In genomic region chr18:31741096-31741735, GRCh38 we compare ENCODE assay signal across 1 cellular context.
TF ChIP-seq lines count a peak whose summit lies in the region.

No MANE protein-coding gene starts in this region.

TF ChIP-seq in K562, 482 proteins besides CTCF, POLR2A, EP300 and RAD21 (continued from another document):
- no peak for TF ChIP-seq CTCFL (IDR thresholded peaks at IDR 0.05; ENCODE audit: borderline replicate concordance, insufficient read depth, low read depth, low read length, poor library complexity, severe bottlenecking)
- TF ChIP-seq L3MBTL2 (IDR thresholded peaks at IDR 0.05) = no peak
- TF ChIP-seq RBM34 (IDR thresholded peaks at IDR 0.05; ENCODE audit: borderline replicate concordance, insufficient read depth, low read length) = no peak
- TF ChIP-seq ZNF133 (CRISPR knock-in tag; IDR thresholded peaks at IDR 0.05) = no peak
- TF ChIP-seq ZBTB40 (IDR thresholded peaks at IDR 0.05) = no peak
- TF ChIP-seq ZBTB40 (CRISPR knock-in tag; IDR thresholded peaks at IDR 0.05) = no peak
- no peak for TF ChIP-seq NCOR1 (IDR thresholded peaks at IDR 0.05)
- no peak for TF ChIP-seq ZNF707 (CRISPR knock-in tag; conservative IDR thresholded peaks at IDR 0.05)
- TF ChIP-seq TCF15 (CRISPR knock-in tag; IDR thresholded peaks at IDR 0.05) = no peak
- TF ChIP-seq CHAMP1 (IDR thresholded peaks at IDR 0.05) = 0 out of 2 replicates have a peak, but pooled peaks have one; percentile 38
- TF ChIP-seq ARID3A (IDR thresholded peaks at IDR 0.05; ENCODE audit: borderline replicate concordance, low read depth, low read length) = 0 out of 2 replicates have a peak, but pooled peaks have one; percentile 44
- TF ChIP-seq COPS2 (conservative IDR thresholded peaks at IDR 0.05) = no peak
- peak; percentile 55 for TF ChIP-seq SMC3 (conservative IDR thresholded peaks at IDR 0.05; ENCODE audit: insufficient read depth, low read depth, low read length)
- TF ChIP-seq NCOA6 (IDR thresholded peaks at IDR 0.05) = no peak
- no peak for TF ChIP-seq SIN3B (IDR thresholded peaks at IDR 0.05; ENCODE audit: low read depth)
- no peak for TF ChIP-seq ZC3H8 (IDR thresholded peaks at IDR 0.05)
TF ChIP-seq in K562: peak in this region for 4.
